6 cellular contexts compared by ENCODE assay signal in genomic region chr10:128688154-128688553, GRCh38.
"Had no signal": no experiment of that assay in that cellular context is flagged by ENCODE, and none has a peak within 500 bp of the region (broad histone marks: within the 10 kb centered on the region; RNA-seq: fewer than 3 reads in every experiment).

No MANE protein-coding gene starts in this region.

- H3K27ac ChIP-seq: HL-60 had no signal

- ATAC-seq: GM23338, HepG2 had no signal

- H3K4me2 ChIP-seq: GM23338 had no signal

- H3K4me3 Mint-ChIP-seq: GM23338, H9, IgD-negative memory B cell had no signal

- DNase-seq: H9, HCEC 1CT had no signal

- H3K27me3 Mint-ChIP-seq: IgD-negative memory B cell had no signal

- H3K36me3 Mint-ChIP-seq: IgD-negative memory B cell had no signal

- H3K27ac Mint-ChIP-seq: GM23338, IgD-negative memory B cell had no signal

- H2AFZ ChIP-seq: GM23338 had no signal

- H3K9me3 Mint-ChIP-seq: GM23338, H9 had no signal

- H3K4me3 ChIP-seq: GM23338 had no signal
